ENCODE assay signal across 4 cellular contexts in genomic region chr11:93613432-93613831, GRCh38.
"Had no signal": no experiment of that assay in that cellular context is flagged by ENCODE, and none has a peak within 500 bp of the region (broad histone marks: within the 10 kb centered on the region; RNA-seq: fewer than 3 reads in every experiment).

No MANE protein-coding gene starts in this region.

- H3K4me2 ChIP-seq: GM23338 had no signal

- H2AFZ ChIP-seq: GM23338 had no signal

- DNase-seq: H9, HCEC 1CT, IMR-90 had no signal

- H3K4me3 ChIP-seq: GM23338 had no signal
